In the genomic region with DNA sequence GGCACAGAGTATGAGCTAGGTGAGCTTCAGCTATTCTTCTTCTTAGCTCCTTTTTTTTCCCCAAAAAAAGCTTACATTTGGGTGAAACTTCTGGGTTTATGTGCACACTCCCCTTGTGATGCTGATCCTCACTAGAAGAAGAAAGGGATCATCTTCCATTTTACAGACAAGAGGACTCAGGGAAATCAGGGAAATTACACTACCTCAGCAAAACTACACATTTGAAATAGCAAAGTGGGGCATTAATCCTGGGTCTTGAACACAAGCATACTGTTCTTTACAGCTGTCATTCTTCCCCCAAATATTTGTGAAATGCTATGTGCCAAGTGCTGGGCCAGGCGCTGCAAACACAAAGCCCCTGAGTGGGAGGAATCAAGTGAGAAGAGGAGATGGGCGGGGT, we compare ENCODE assay signal across 1 cellular context.
TF ChIP-seq lines count a peak whose summit lies in the region.

No MANE protein-coding gene starts in this region.

TF ChIP-seq in K562, 482 proteins besides CTCF, POLR2A, EP300 and RAD21 (continued from another document):
- TF ChIP-seq, protein P1, sequence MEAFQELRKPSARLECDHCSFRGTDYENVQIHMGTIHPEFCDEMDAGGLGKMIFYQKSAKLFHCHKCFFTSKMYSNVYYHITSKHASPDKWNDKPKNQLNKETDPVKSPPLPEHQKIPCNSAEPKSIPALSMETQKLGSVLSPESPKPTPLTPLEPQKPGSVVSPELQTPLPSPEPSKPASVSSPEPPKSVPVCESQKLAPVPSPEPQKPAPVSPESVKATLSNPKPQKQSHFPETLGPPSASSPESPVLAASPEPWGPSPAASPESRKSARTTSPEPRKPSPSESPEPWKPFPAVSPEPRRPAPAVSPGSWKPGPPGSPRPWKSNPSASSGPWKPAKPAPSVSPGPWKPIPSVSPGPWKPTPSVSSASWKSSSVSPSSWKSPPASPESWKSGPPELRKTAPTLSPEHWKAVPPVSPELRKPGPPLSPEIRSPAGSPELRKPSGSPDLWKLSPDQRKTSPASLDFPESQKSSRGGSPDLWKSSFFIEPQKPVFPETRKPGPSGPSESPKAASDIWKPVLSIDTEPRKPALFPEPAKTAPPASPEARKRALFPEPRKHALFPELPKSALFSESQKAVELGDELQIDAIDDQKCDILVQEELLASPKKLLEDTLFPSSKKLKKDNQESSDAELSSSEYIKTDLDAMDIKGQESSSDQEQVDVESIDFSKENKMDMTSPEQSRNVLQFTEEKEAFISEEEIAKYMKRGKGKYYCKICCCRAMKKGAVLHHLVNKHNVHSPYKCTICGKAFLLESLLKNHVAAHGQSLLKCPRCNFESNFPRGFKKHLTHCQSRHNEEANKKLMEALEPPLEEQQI (IDR thresholded peaks at IDR 0.05) = no peak
- TF ChIP-seq ZNF316 (IDR thresholded peaks at IDR 0.05) (peak; percentile 39; the same call in 1 of the 2 replicates), ZKSCAN8 (CRISPR knock-in tag; IDR thresholded peaks at IDR 0.05) (no peak), C11orf30 (IDR thresholded peaks at IDR 0.05; ENCODE audit: low read depth) (peak; percentile 27; the same call in 1 of the 2 replicates)
- TF ChIP-seq, protein P2, sequence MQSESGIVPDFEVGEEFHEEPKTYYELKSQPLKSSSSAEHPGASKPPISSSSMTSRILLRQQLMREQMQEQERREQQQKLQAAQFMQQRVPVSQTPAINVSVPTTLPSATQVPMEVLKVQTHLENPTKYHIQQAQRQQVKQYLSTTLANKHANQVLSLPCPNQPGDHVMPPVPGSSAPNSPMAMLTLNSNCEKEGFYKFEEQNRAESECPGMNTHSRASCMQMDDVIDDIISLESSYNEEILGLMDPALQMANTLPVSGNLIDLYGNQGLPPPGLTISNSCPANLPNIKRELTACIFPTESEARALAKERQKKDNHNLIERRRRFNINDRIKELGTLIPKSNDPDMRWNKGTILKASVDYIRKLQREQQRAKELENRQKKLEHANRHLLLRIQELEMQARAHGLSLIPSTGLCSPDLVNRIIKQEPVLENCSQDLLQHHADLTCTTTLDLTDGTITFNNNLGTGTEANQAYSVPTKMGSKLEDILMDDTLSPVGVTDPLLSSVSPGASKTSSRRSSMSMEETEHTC (IDR thresholded peaks at IDR 0.05) = no peak
